Comparison of ENCODE assay signal across 9 cellular contexts in genomic region chr15:72636519-72637282, GRCh38. TPM values are rescaled to one million over a fixed set of nuclear protein-coding genes. Genes with fewer than 3 reads are reported as not detected.
DNase-seq lines count a peak whose midpoint lies in the region; ATAC-seq and TF ChIP-seq lines count a peak whose summit lies in the region.
"Not testable (repeated sequence)": the region's sequence is repeated elsewhere in the genome, so short reads cannot be mapped to it uniquely, and the experiment has no call there.
"Had no signal": no experiment of that assay in that cellular context is flagged by ENCODE, and none has a peak within 500 bp of the region (broad histone marks: within the 10 kb centered on the region; RNA-seq: fewer than 3 reads in every experiment).

No MANE protein-coding gene starts in this region.

- not testable (repeated sequence) for H3K36me3 Mint-ChIP-seq in stimulated activated naive CD8-positive, alpha-beta T cell treated with anti-CD3 and anti-CD28 coated beads, Interleukin-15, Interleukin-2, amounts not matched to agents 100 ng/mL and 50 ng/mL, for 24 hours (ENCODE audit: low read depth)

- peak overlapping the region; percentile 51 for H3K4me3 Mint-ChIP-seq in stimulated activated naive CD8-positive, alpha-beta T cell treated with anti-CD3 and anti-CD28 coated beads, Interleukin-15, Interleukin-2, amounts not matched to agents 100 ng/mL and 50 ng/mL, for 24 hours

- H3K4me1 ChIP-seq in Peyer's patch; prostate gland (replicated peaks): not testable (repeated sequence)

- no CpG with 5 or more reads among the region's 43 CpGs for WGBS in prostate gland

- H3K27me3 Mint-ChIP-seq in stimulated activated naive CD8-positive, alpha-beta T cell treated with anti-CD3 and anti-CD28 coated beads, Interleukin-15, Interleukin-2, amounts not matched to agents 100 ng/mL and 50 ng/mL, for 24 hours = not testable (repeated sequence)

- H3K4me3 ChIP-seq in Peyer's patch (peak overlapping the region in 3 of 4 donors; percentile 29 to 47 (median 46)), prostate gland (peak overlapping the region; percentile 15 to 25)

- DNase-seq in EL (peak; percentile 88), Peyer's patch (peak; percentile 47 to 87 (median 86)), activated T-cell treated with anti-CD3 and anti-CD28 coated beads for 48 hours (ENCODE audit: low read depth) (peak; percentile 70), ecto neural progenitor cell (ENCODE audit: low spot score) (peak; percentile 79), islet precursor cell (peak; percentile 83), prostate gland (ENCODE audit: low spot score) (peak; percentile 74)

- ATAC-seq in HG02759 (IDR thresholded peaks at IDR 0.05; ENCODE audit: unreplicated experiment) = peak; percentile 81

- intact Hi-C loops in prostate gland (cut with DNase I) = not testable (repeated sequence)

- H3K9me3 ChIP-seq in Peyer's patch, prostate gland: not testable (repeated sequence)

- H3K27me3 ChIP-seq in Peyer's patch; prostate gland (replicated peaks; ENCODE audit: insufficient read depth): not testable (repeated sequence)

- not testable (repeated sequence) for TF ChIP-seq POLR2A in Peyer's patch (IDR thresholded peaks at IDR 0.05); prostate gland (IDR thresholded peaks at IDR 0.05)

- H3K4me1 Mint-ChIP-seq in stimulated activated naive CD8-positive, alpha-beta T cell treated with anti-CD3 and anti-CD28 coated beads, Interleukin-15, Interleukin-2, amounts not matched to agents 100 ng/mL and 50 ng/mL, for 24 hours (ENCODE audit: low read depth) = not testable (repeated sequence)

- not testable (repeated sequence) for TF ChIP-seq CTCF in Peyer's patch (IDR thresholded peaks at IDR 0.05); prostate gland (IDR thresholded peaks at IDR 0.05)

- H3K27ac ChIP-seq in Peyer's patch = peak overlapping the region in 1 of 4 donors; percentile 35
- H3K27ac ChIP-seq in prostate gland = not testable (repeated sequence)

- H3K27ac Mint-ChIP-seq in stimulated activated naive CD8-positive, alpha-beta T cell treated with anti-CD3 and anti-CD28 coated beads, Interleukin-15, Interleukin-2, amounts not matched to agents 100 ng/mL and 50 ng/mL, for 24 hours = not testable (repeated sequence)

- not testable (repeated sequence) for H3K9me3 Mint-ChIP-seq in stimulated activated naive CD8-positive, alpha-beta T cell treated with anti-CD3 and anti-CD28 coated beads, Interleukin-15, Interleukin-2, amounts not matched to agents 100 ng/mL and 50 ng/mL, for 24 hours

- not testable (repeated sequence) for H3K36me3 ChIP-seq in Peyer's patch, prostate gland

RNA-seq across cellular contexts. Expression of gene GOLGA6B, which starts 17.8 kb away (rescaled TPM):
- total RNA-seq in Peyer's patch (not detected), prostate gland (not detected)
- total RNA-seq: temporal lobe had no signal

RNA-seq across cellular contexts. Expression of gene HIGD2B, which starts 49.3 kb away (rescaled TPM):
- total RNA-seq in Peyer's patch (not detected), prostate gland (under 1 TPM in 1 of 2 donors, not detected in 1; 0.51 TPM)
- total RNA-seq: temporal lobe had no signal

RNA-seq across cellular contexts. Expression of gene BBS4, which starts 49.3 kb away (rescaled TPM):
- total RNA-seq in Peyer's patch (10 to 100 TPM; 13.8 to 37.3 (median 24.7) TPM), prostate gland (10 to 100 TPM; 26.7 to 63.8 TPM)
